Comparison of ENCODE assay signal across 22 cellular contexts in genomic region chr7:87767827-87768226, GRCh38.
"Had no signal": no experiment of that assay in that cellular context is flagged by ENCODE, and none has a peak within 500 bp of the region (broad histone marks: within the 10 kb centered on the region; RNA-seq: fewer than 3 reads in every experiment).

No MANE protein-coding gene starts in this region.

- ATAC-seq: esophagus mucosa; heart left ventricle; left cardiac atrium; lower lobe of right lung; pancreas; right cardiac atrium; stimulated activated naive CD8-positive, alpha-beta T cell treated with anti-CD3 and anti-CD28 coated beads, Interleukin-15, Interleukin-2, amounts not matched to agents 100 U/mL and 50 U/mL, for 24 hours; upper lobe of right lung had no signal

- DNase-seq: cortex of kidney; dorsolateral prefrontal cortex; effector CD8-positive, alpha-beta T cell; heart left ventricle; hypothalamus; immature natural killer cell; kidney; left cardiac atrium; left ventricle myocardium inferior; lower lobe of right lung; naive B cell; occipital lobe; pancreas; stimulated activated CD4-positive, alpha-beta T cell treated with anti-CD3 and anti-CD28 coated beads, Interleukin-2, amount 100 ng/mL, for 48 hours; stimulated activated naive CD8-positive, alpha-beta T cell treated with anti-CD3 and anti-CD28 coated beads, Interleukin-15, Interleukin-2, amounts not matched to agents 100 U/mL and 50 U/mL, for 24 hours; thyroid gland; upper lobe of right lung had no signal

- H3K4me3 Mint-ChIP-seq: immature natural killer cell, memory B cell, nephron had no signal

- H3K27ac Mint-ChIP-seq: immature natural killer cell, memory B cell, naive B cell, nephron, progenitor cell of endocrine pancreas had no signal

- H3K4me1 Mint-ChIP-seq: immature natural killer cell, memory B cell, naive B cell, nephron had no signal

- H3K27me3 Mint-ChIP-seq: progenitor cell of endocrine pancreas had no signal
